ENCODE assay signal across 32 cellular contexts in the genomic region with DNA sequence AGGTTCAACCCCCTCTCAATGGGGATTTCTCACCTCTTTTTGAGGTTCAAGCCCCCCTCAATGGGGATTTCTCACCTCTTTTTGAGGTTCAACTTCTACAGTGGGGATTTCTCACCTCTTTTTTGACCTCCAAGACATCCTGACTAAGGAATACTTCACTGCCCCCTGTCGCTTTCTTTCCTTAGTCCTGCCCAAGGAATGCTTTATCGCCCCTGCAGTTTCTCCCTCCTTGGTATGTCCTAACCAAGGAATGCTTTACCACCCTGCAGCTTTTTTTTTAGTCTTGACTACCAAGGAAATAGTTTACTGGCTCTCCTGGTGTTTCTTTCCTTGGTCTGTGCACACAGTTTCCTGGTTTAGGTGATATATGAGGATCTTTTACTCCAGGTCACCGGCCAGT. TPM values are rescaled to one million over a fixed set of nuclear protein-coding genes. Genes with fewer than 3 reads are reported as not detected.
"Had no signal": no experiment of that assay in that cellular context is flagged by ENCODE, and none has a peak within 500 bp of the region (broad histone marks: within the 10 kb centered on the region; RNA-seq: fewer than 3 reads in every experiment).

No MANE protein-coding gene starts in this region.

- H3K27ac ChIP-seq: body of pancreas, dorsolateral prefrontal cortex, gastroesophageal sphincter, parathyroid adenoma, psoas muscle, sigmoid colon, stomach, thyroid gland, upper lobe of right lung had no signal

- ATAC-seq: activated CD8-positive, alpha-beta memory T cell treated with anti-CD3 and anti-CD28 coated beads, Interleukin-2, amount 10 ng/mL, durations not matched to agents 7 days and 5 days; activated CD8-positive, alpha-beta T cell treated with anti-CD3 and anti-CD28 coated beads, Interleukin-2, amount 10 ng/mL, durations not matched to agents 7 days and 5 days; activated T-cell treated with anti-CD3 and anti-CD28 coated beads, Interleukin-2, amount 50 U/mL, for 72 hours; body of pancreas; effector memory CD8-positive, alpha-beta T cell; gastroesophageal sphincter; left cardiac atrium; left ventricle myocardium superior; psoas muscle; stimulated activated naive B cell treated with anti-CD40 and anti-IgM and Interleukin-4, amounts not matched to agents 10 μg/mL and 1 μg/mL and 100 μg/mL, for 72 hours; upper lobe of right lung had no signal

- H3K4me1 ChIP-seq: gastroesophageal sphincter, parathyroid adenoma, psoas muscle, sigmoid colon, stomach, thyroid gland, upper lobe of right lung had no signal

- H3K79me2 ChIP-seq: parathyroid adenoma had no signal

- DNase-seq: activated B cell treated with CpG ODN at 0.5 μM for 24 hours; activated CD4-positive, alpha-beta T cell treated with anti-CD3 and anti-CD28 coated beads, Interleukin-2, amount 50 U/mL, for 1 hour; activated CD8-positive, alpha-beta memory T cell treated with anti-CD3 and anti-CD28 coated beads, Interleukin-2, amount 10 ng/mL, durations not matched to agents 7 days and 5 days; activated CD8-positive, alpha-beta T cell treated with anti-CD3 and anti-CD28 coated beads, Interleukin-2, amount 10 ng/mL, durations not matched to agents 7 days and 5 days; activated naive CD4-positive, alpha-beta T cell treated with Interleukin-2 at 50 U/mL for 16 hours; activated T-cell treated with anti-CD3 and anti-CD28 coated beads, Interleukin-2, amount 50 U/mL, for 72 hours; aorta; dorsolateral prefrontal cortex; effector memory CD8-positive, alpha-beta T cell; hippocampal formation; left cardiac atrium; left ventricle myocardium superior; naive B cell; nucleus accumbens; psoas muscle; sigmoid colon; small intestine; stimulated activated CD4-positive, alpha-beta T cell treated with anti-CD3 and anti-CD28 coated beads, Interleukin-2, amount 100 ng/mL, for 24 hours; stimulated activated naive B cell treated with anti-CD40 and anti-IgM and Interleukin-4, amounts not matched to agents 10 μg/mL and 1 μg/mL and 100 μg/mL, for 72 hours; stomach; T-helper 2 cell; thyroid gland; upper lobe of right lung had no signal

- H3K4me3 ChIP-seq: body of pancreas, dorsolateral prefrontal cortex, gastroesophageal sphincter, psoas muscle, sigmoid colon, stomach, thyroid gland, upper lobe of right lung had no signal

- H3K4me3 Mint-ChIP-seq: activated B cell treated with CpG ODN at 0.5 μM for 24 hours; activated CD8-positive, alpha-beta memory T cell treated with anti-CD3 and anti-CD28 coated beads, Interleukin-2, amount 10 ng/mL, durations not matched to agents 7 days and 5 days; activated CD8-positive, alpha-beta T cell treated with anti-CD3 and anti-CD28 coated beads, Interleukin-2, amount 10 ng/mL, durations not matched to agents 7 days and 5 days; activated naive CD8-positive, alpha-beta T cell; activated T-cell treated with anti-CD3 and anti-CD28 coated beads, Interleukin-2, amount 50 U/mL, for 72 hours; effector memory CD8-positive, alpha-beta T cell; naive B cell; stimulated activated naive B cell treated with anti-CD40 and anti-IgM and Interleukin-4, amounts not matched to agents 10 μg/mL and 1 μg/mL and 100 μg/mL, for 72 hours had no signal

- H2AFZ ChIP-seq: parathyroid adenoma had no signal

- H3K4me1 Mint-ChIP-seq: activated B cell treated with CpG ODN at 0.5 μM for 24 hours; activated CD8-positive, alpha-beta memory T cell treated with anti-CD3 and anti-CD28 coated beads, Interleukin-2, amount 10 ng/mL, durations not matched to agents 7 days and 5 days; naive B cell had no signal

- H3K36me3 Mint-ChIP-seq: activated CD8-positive, alpha-beta memory T cell treated with anti-CD3 and anti-CD28 coated beads, Interleukin-2, amount 10 ng/mL, durations not matched to agents 7 days and 5 days; activated naive CD8-positive, alpha-beta T cell had no signal

- H3K9me3 ChIP-seq: body of pancreas, thyroid gland had no signal

- H3K27ac Mint-ChIP-seq: activated B cell treated with CpG ODN at 0.5 μM for 24 hours; activated CD8-positive, alpha-beta memory T cell treated with anti-CD3 and anti-CD28 coated beads, Interleukin-2, amount 10 ng/mL, durations not matched to agents 7 days and 5 days; activated CD8-positive, alpha-beta T cell treated with anti-CD3 and anti-CD28 coated beads, Interleukin-2, amount 10 ng/mL, durations not matched to agents 7 days and 5 days; activated naive CD8-positive, alpha-beta T cell; activated T-cell treated with anti-CD3 and anti-CD28 coated beads, Interleukin-2, amount 50 U/mL, for 72 hours; effector memory CD8-positive, alpha-beta T cell; naive B cell; stimulated activated naive B cell treated with anti-CD40 and anti-IgM and Interleukin-4, amounts not matched to agents 10 μg/mL and 1 μg/mL and 100 μg/mL, for 72 hours had no signal

- H3K9ac ChIP-seq: parathyroid adenoma had no signal

- H3K36me3 ChIP-seq: gastroesophageal sphincter, sigmoid colon, stomach, thyroid gland, upper lobe of right lung had no signal

- H3K27me3 ChIP-seq: body of pancreas, dorsolateral prefrontal cortex, sigmoid colon, stomach, thyroid gland, upper lobe of right lung had no signal

- H3K27me3 Mint-ChIP-seq: activated B cell treated with CpG ODN at 0.5 μM for 24 hours; activated naive CD8-positive, alpha-beta T cell had no signal

RNA-seq across cellular contexts. Expression of a gene that starts 9.6 kb away (rescaled TPM):
- total RNA-seq: body of pancreas, endothelial cell of umbilical vein, fibroblast of villous mesenchyme, gastroesophageal sphincter, left cardiac atrium, left ventricle myocardium superior, lung microvascular endothelial cell, psoas muscle, sigmoid colon, upper lobe of right lung had no signal
- polyA plus RNA-seq: adipose tissue, aorta, endothelial cell of umbilical vein, neural cell, psoas muscle, stomach had no signal
